19 cellular contexts compared by ENCODE assay signal in the genomic region with DNA sequence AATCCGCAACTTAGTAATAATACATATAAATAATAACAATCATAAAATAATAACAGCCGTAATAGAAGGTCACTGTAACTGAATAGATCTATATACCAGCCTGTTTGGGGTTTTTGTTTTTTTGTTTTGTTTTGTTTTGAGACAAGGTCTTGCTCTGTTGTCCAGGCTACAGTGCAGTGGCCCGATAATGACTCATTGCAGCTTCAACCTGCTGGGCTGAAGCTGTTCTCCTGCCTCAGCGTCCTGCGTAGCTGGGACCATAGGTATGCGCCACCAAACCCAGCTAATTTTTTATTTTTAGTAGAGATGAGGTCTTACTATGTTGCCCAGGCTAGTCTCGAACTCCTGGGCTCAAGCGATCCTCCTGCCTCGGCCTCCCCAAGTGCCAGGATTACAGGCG. TPM values are rescaled to one million over a fixed set of nuclear protein-coding genes. Genes with fewer than 3 reads are reported as not detected.
A peak's percentile ranks its signal among the peaks of the same experiment; 100 is the strongest.
DNase-seq lines count a peak whose midpoint lies in the region; ATAC-seq, FAIRE-seq and TF ChIP-seq lines count a peak whose summit lies in the region.
"Had no signal": no experiment of that assay in that cellular context is flagged by ENCODE, and none has a peak within 500 bp of the region (broad histone marks: within the 10 kb centered on the region; RNA-seq: fewer than 3 reads in every experiment).

No MANE protein-coding gene starts in this region.

- H3K9ac ChIP-seq in duodenal mucosa (ENCODE audit: low read depth in 1 of 2, low read length in 2 of 2): no peak overlapping the region
- H3K9ac ChIP-seq: BLaER1, GM23248 had no signal

- no peak for TF ChIP-seq POLR2A in right lobe of liver (IDR thresholded peaks at IDR 0.05)

- intact Hi-C loops in right lobe of liver (cut with DNase I): no loop called here

- no peaks in the 10 kb centered on the region for H3K9me3 ChIP-seq in duodenal mucosa (ENCODE audit: control insufficient read depth in 1 of 2, low read length in 2 of 2)
- H3K9me3 ChIP-seq in right lobe of liver: no peaks in the 10 kb centered on the region
- H3K9me3 ChIP-seq in small intestine (ENCODE audit: control insufficient read depth, low read depth): no peaks in the 10 kb centered on the region
- H3K9me3 ChIP-seq: BLaER1, HAP-1 had no signal

- no peaks in the 10 kb centered on the region for H3K36me3 ChIP-seq in duodenal mucosa (ENCODE audit: control insufficient read depth in 1 of 2, insufficient read depth in 2 of 2, low read length in 2 of 2)
- no peaks in the 10 kb centered on the region for H3K36me3 ChIP-seq in right lobe of liver
- H3K36me3 ChIP-seq in small intestine (ENCODE audit: control insufficient read depth in 2 of 2, insufficient read depth in 2 of 2, low read length in 2 of 2): no peaks in the 10 kb centered on the region
- H3K36me3 ChIP-seq: BLaER1, HAP-1 had no signal

- peaks cover 20 to 33% of the 10 kb centered on the region in 2 donors for H3K4me1 ChIP-seq in duodenal mucosa (ENCODE audit: control insufficient read depth in 1 of 2, insufficient read depth in 2 of 2, low read length in 2 of 2)
- peaks cover 2 to 60% (median 23%) of the 10 kb centered on the region in 4 donors for H3K4me1 ChIP-seq in right lobe of liver
- peaks cover 0 to 6% of the 10 kb centered on the region in 2 donors for H3K4me1 ChIP-seq in small intestine (ENCODE audit: control insufficient read depth in 2 of 2, insufficient read depth in 1 of 2, low read depth in 1 of 2, low read length in 1 of 2)
- H3K4me1 ChIP-seq: BLaER1, HAP-1 had no signal

- no peak overlapping the region for H3K4me3 ChIP-seq in HL-60 (replicated peaks; ENCODE audit: insufficient read depth, low read length)
- H3K4me3 ChIP-seq in duodenal mucosa (ENCODE audit: low read depth in 1 of 2, low read length in 2 of 2): peak overlapping the region in 1 of 2 donors; percentile 60
- peak overlapping the region in 2 of 3 donors; percentile 45 to 62 for H3K4me3 ChIP-seq in right lobe of liver
- peak overlapping the region in 1 of 2 donors; percentile 42 for H3K4me3 ChIP-seq in small intestine (ENCODE audit: low read depth in 1 of 2, low read length in 2 of 2)
- H3K4me3 ChIP-seq: BLaER1, GM23248, HAP-1 had no signal

- FAIRE-seq in small intestine (lab: Jason Lieb, UNC): no peak
- FAIRE-seq: D721Med, G401.6, GM12891, GM19239 had no signal

- H3K27me3 ChIP-seq in HL-60 (ENCODE audit: insufficient read depth, poor library complexity, severe bottlenecking) (no peaks in the 10 kb centered on the region), duodenal mucosa (ENCODE audit: control insufficient read depth in 1 of 2, insufficient read depth in 2 of 2, low read length in 2 of 2) (no peaks in the 10 kb centered on the region), right lobe of liver (no peaks in the 10 kb centered on the region), small intestine (ENCODE audit: control insufficient read depth in 2 of 2, insufficient read depth in 2 of 2, low read length in 2 of 2) (no peaks in the 10 kb centered on the region)
- H3K27me3 ChIP-seq: BLaER1 had no signal

- no peak for TF ChIP-seq CTCF in HL-60 (IDR thresholded peaks at IDR 0.05; ENCODE audit: insufficient read depth, low read length)
- no peak for TF ChIP-seq CTCF in right lobe of liver (IDR thresholded peaks at IDR 0.05)

- peak overlapping the region; percentile 83 for H3K27ac ChIP-seq in HL-60 (replicated peaks)
- peak overlapping the region; percentile 72 for H3K27ac ChIP-seq in duodenal mucosa (ENCODE audit: low read depth, low read length)
- H3K27ac ChIP-seq in right lobe of liver: peak overlapping the region; percentile 82 to 94 (median 90)
- peak overlapping the region; percentile 10 to 87 for H3K27ac ChIP-seq in small intestine (ENCODE audit: low read depth in 1 of 2, low read length in 1 of 2)
- H3K27ac ChIP-seq: BLaER1, GM23248 had no signal

- ATAC-seq in right lobe of liver (no peak), HG02852 (IDR thresholded peaks at IDR 0.05; ENCODE audit: unreplicated experiment) (no peak)

- 84% methylated on average over 10 of the region's 10 CpGs for WGBS in right lobe of liver (ENCODE audit: insufficient coverage, low coverage, low lambda C conversion rate, missing lambda C conversion rate)
- 47 to 80% (median 62%) methylated on average over 10 of the region's 10 CpGs for WGBS in small intestine, 3 donors

- no peak for DNase-seq in HL-60 (ENCODE audit: low read depth in 1 of 2, low spot score in 1 of 2)
- DNase-seq in right lobe of liver: peak in 1 of 3 donors; percentile 33
- peak; percentile 52 for DNase-seq in small intestine
- no peak for DNase-seq in ecto neural progenitor cell (ENCODE audit: low spot score)
- no peak for DNase-seq in medulla oblongata (ENCODE audit: extremely low spot score)
- DNase-seq: 8988T; CD4-positive, alpha-beta memory T cell; GM23248 had no signal

RNA-seq across cellular contexts. Expression of a gene that starts 0.9 kb away (rescaled TPM):
- total RNA-seq in right lobe of liver: 10 to 100 TPM in 3 of 6 experiments, 1 to 10 TPM in 3; 4.4 to 15.2 (median 9.0) TPM
- polyA plus RNA-seq in small intestine: 10 to 100 TPM in 2 of 3 donors, 1 to 10 TPM in 1; 5.8 to 54.3 (median 23.8) TPM
- total RNA-seq: A673; CD4-positive, alpha-beta memory T cell; GM23248; H4 had no signal
- polyA plus RNA-seq: CD4-positive, alpha-beta memory T cell had no signal

RNA-seq across cellular contexts. Expression of a gene that starts 29.4 kb away (rescaled TPM):
- total RNA-seq in right lobe of liver: 10 to 100 TPM; 26.6 to 66.6 (median 55.5) TPM
- polyA plus RNA-seq in small intestine: 10 to 100 TPM; 19.9 to 26.0 (median 22.2) TPM

RNA-seq across cellular contexts. Expression of a gene that starts 57.0 kb away (rescaled TPM):
- total RNA-seq in right lobe of liver: 1 to 10 TPM; 3.3 to 9.0 (median 4.5) TPM
- 10 to 100 TPM in 2 of 3 donors, 1 to 10 TPM in 1; 4.3 to 25.7 (median 17.4) TPM for polyA plus RNA-seq in small intestine
- polyA plus RNA-seq: CD14-positive monocyte; CD4-positive, alpha-beta memory T cell had no signal
